Comparison of ENCODE assay signal across 8 cellular contexts in genomic region chr11:11621881-11622706, GRCh38. TPM values are rescaled to one million over a fixed set of nuclear protein-coding genes. Genes with fewer than 3 reads are reported as not detected.
DNase-seq lines count a peak whose midpoint lies in the region; ATAC-seq and TF ChIP-seq lines count a peak whose summit lies in the region.

Gene GALNT18, minus strand, starts transcription at chr11:11622005.

- TF ChIP-seq CTCF in GM12875 (IDR thresholded peaks at IDR 0.05; ENCODE audit: borderline replicate concordance, insufficient read depth, low read depth, low read length) (peak; percentile 34; the same call in 1 of the 2 replicates), left ventricle myocardium inferior (IDR thresholded peaks at IDR 0.05; ENCODE audit: borderline replicate concordance) (peak; percentile 67), prostate gland (IDR thresholded peaks at IDR 0.05) (peak; percentile 39 to 77 (median 65))

- peak; percentile 94 for DNase-seq in NCI-H1105 (lab: John Stamatoyannopoulos, UW)
- DNase-seq in SW480 (ENCODE audit: low spot score), result peak; percentile 94
- DNase-seq in left ventricle myocardium inferior, result peak; percentile 94
- peak; percentile 95 for DNase-seq in prostate gland (ENCODE audit: low spot score)
- peak; percentile 91 for DNase-seq in ureter (ENCODE audit: low spot score)

- H3K36me3 ChIP-seq in left ventricle myocardium inferior (no peaks in the 10 kb centered on the region), prostate gland (no peaks in the 10 kb centered on the region)

- peak; percentile 97 for ATAC-seq in HG02642 (IDR thresholded peaks at IDR 0.05; ENCODE audit: poor library complexity, unreplicated experiment)

- 4% methylated on average over 36 of the region's 62 CpGs for WGBS in prostate gland

- H3K9me3 ChIP-seq in left ventricle myocardium inferior (replicated peaks) (no peaks in the 10 kb centered on the region), prostate gland (no peaks in the 10 kb centered on the region)

- peak; percentile 88 for TF ChIP-seq POLR2A in prostate gland (IDR thresholded peaks at IDR 0.05)

- H3K4me3 ChIP-seq in GM12875 (ENCODE audit: low read depth, low read length) (peak within 1 kb of the TSS; percentile 49), left ventricle myocardium inferior (peak within 1 kb of the TSS; percentile 94), prostate gland (peak within 1 kb of the TSS; percentile 43 to 49)

- H3K27ac ChIP-seq in angular gyrus (ENCODE audit: low read depth, low read length) (peak within 1 kb of the TSS; percentile 17), left ventricle myocardium inferior (replicated peaks) (peak within 1 kb of the TSS; percentile 83), prostate gland (peak within 1 kb of the TSS; percentile 73 to 78)

- H3K27me3 ChIP-seq in left ventricle myocardium inferior (ENCODE audit: low read depth) (no peaks in the 10 kb centered on the region), prostate gland (replicated peaks; ENCODE audit: insufficient read depth) (no peaks in the 10 kb centered on the region)

- H3K4me1 ChIP-seq in left ventricle myocardium inferior, result peaks cover 62% of the 10 kb centered on the region
- H3K4me1 ChIP-seq in prostate gland (replicated peaks), result peaks cover 8% of the 10 kb centered on the region

- intact Hi-C loops in left ventricle myocardium inferior (cut with micrococcal nuclease), result no loop called here
- intact Hi-C loops in prostate gland (cut with DNase I), result loop anchor here (5.0 to 10.0 kb wide), 3 partner anchors 165 to 587 kb away; no protein-coding TSS in a partner anchor

RNA-seq across cellular contexts. Expression of gene GALNT18, which starts in this region (rescaled TPM):
- 24.4 TPM for total RNA-seq in left ventricle myocardium inferior
- 100 to 1,000 TPM in 1 of 2 donors, 10 to 100 TPM in 1; 29.4 to 105 TPM for total RNA-seq in prostate gland
- 13.3 TPM for total RNA-seq in ureter

Comparison
In these comparisons a context has a peak if more than half of its experiments do, and no peak if none do; other contexts are left out.
1. Peak in every context shown above with its lines: DNase-seq, ATAC-seq, H3K4me3 ChIP-seq and H3K27ac ChIP-seq.
2. H3K27ac ChIP-seq: peak in every context shown above with its lines; median percentile 83 in left ventricle myocardium inferior; 76 in prostate gland; 17 in angular gyrus.